In genomic region chr3:139935866-139936817, GRCh38 we compare ENCODE assay signal across 8 cellular contexts. TPM values are rescaled to one million over a fixed set of nuclear protein-coding genes. Genes with fewer than 3 reads are reported as not detected.
DNase-seq lines count a peak whose midpoint lies in the region; ATAC-seq, FAIRE-seq and TF ChIP-seq lines count a peak whose summit lies in the region.

No MANE protein-coding gene starts in this region.

- 5% methylated on average over 42 of the region's 42 CpGs for WGBS in HUES64

- H4K20me1 ChIP-seq in endothelial cell of umbilical vein (replicated peaks; ENCODE audit: control insufficient read depth, extremely low read depth, insufficient read depth, low read length) = no peaks in the 10 kb centered on the region

- peak overlapping the region; percentile 76 to 92 (median 89) for H3K4me3 Mint-ChIP-seq in nephron
- H3K4me3 Mint-ChIP-seq in CD8-positive, alpha-beta memory T cell = peak overlapping the region in 2 of 7 donors; percentile 39 to 74

- H3K9ac ChIP-seq in HUES64 (ENCODE audit: low read depth, low read length) = no peak overlapping the region
- no peak overlapping the region for H3K9ac ChIP-seq in endothelial cell of umbilical vein (replicated peaks; ENCODE audit: extremely low read depth, insufficient read depth, low read length)

- H3K4me1 Mint-ChIP-seq in nephron = peaks cover 34% of the 10 kb centered on the region
- H3K4me1 Mint-ChIP-seq in CD8-positive, alpha-beta memory T cell = peaks cover 0 to 9% (median 0%) of the 10 kb centered on the region in 3 donors

- H3K36me3 Mint-ChIP-seq in nephron (ENCODE audit: low read depth) = no peaks in the 10 kb centered on the region
- H3K36me3 Mint-ChIP-seq in CD8-positive, alpha-beta memory T cell = peaks cover 0 to 3% (median 0%) of the 10 kb centered on the region in 3 donors

- H3K9me1 ChIP-seq in endothelial cell of umbilical vein (replicated peaks; ENCODE audit: control insufficient read depth, extremely low read depth, insufficient read depth, low read length) = no peaks in the 10 kb centered on the region

- H3K27ac ChIP-seq in HUES64 (ENCODE audit: low read depth, low read length) (no peak overlapping the region), endothelial cell of umbilical vein (ENCODE audit: insufficient read depth, low read depth, low read length) (no peak overlapping the region)
- no peak overlapping the region for H3K27ac ChIP-seq in CD8-positive, alpha-beta memory T cell (ENCODE audit: low read depth, low read length)

- dilution Hi-C loops in endothelial cell of umbilical vein (cut with MboI; ENCODE audit: extremely low pct_ligation_motif_present, low sequenced_read_pairs) = no loop called here

- H3K79me2 ChIP-seq in endothelial cell of umbilical vein (ENCODE audit: control insufficient read depth, insufficient read depth, low read length) = no peaks in the 10 kb centered on the region

- H2AFZ ChIP-seq in endothelial cell of umbilical vein (ENCODE audit: low read depth, low read length) = no peak overlapping the region

- H3K27ac Mint-ChIP-seq in nephron = no peak overlapping the region
- H3K27ac Mint-ChIP-seq in CD8-positive, alpha-beta memory T cell = no peak overlapping the region

- intact Hi-C loops in endothelial cell of umbilical vein (cut with micrococcal nuclease) = loop anchor here (2.0 kb wide), 1 partner anchor 801 kb away; no protein-coding TSS in a partner anchor

- H3K27me3 Mint-ChIP-seq in nephron (ENCODE audit: low read depth) = peaks cover 45% of the 10 kb centered on the region
- H3K27me3 Mint-ChIP-seq in CD8-positive, alpha-beta memory T cell = peaks cover 27 to 53% of the 10 kb centered on the region in 2 donors

- DNase-seq in BE2C (peak; percentile 58), endothelial cell of umbilical vein (ENCODE audit: low read depth, low spot score) (no peak), NCI-H128 (lab: John Stamatoyannopoulos, UW; ENCODE audit: unreplicated experiment) (no peak)
- DNase-seq in CD8-positive, alpha-beta memory T cell = no peak
- no peak for DNase-seq in activated CD4-positive, alpha-beta T cell treated with anti-CD3 and anti-CD28 coated beads, Interleukin-2, amount 50 U/mL, for 4 hours

- no peak for TF ChIP-seq POLR2A in endothelial cell of umbilical vein (IDR thresholded peaks at IDR 0.05; ENCODE audit: low read depth, low read length)

- no peak for ATAC-seq in HG03520 (IDR thresholded peaks at IDR 0.05; ENCODE audit: unreplicated experiment)

- no peak for FAIRE-seq in endothelial cell of umbilical vein (lab: Jason Lieb, UNC)

- H3K9me3 ChIP-seq in BE2C (no peaks in the 10 kb centered on the region), HUES64 (ENCODE audit: insufficient read depth, low read depth, low read length) (no peaks in the 10 kb centered on the region), endothelial cell of umbilical vein (replicated peaks; ENCODE audit: control insufficient read depth, insufficient read depth, low read length) (no peaks in the 10 kb centered on the region)
- no peaks in the 10 kb centered on the region for H3K9me3 ChIP-seq in CD8-positive, alpha-beta memory T cell (ENCODE audit: low read length)

- H3K4me1 ChIP-seq in BE2C (no peaks in the 10 kb centered on the region), HUES64 (ENCODE audit: insufficient read depth, low read length) (no peaks in the 10 kb centered on the region), endothelial cell of umbilical vein (ENCODE audit: control insufficient read depth, extremely low read depth, insufficient read depth, low read length) (no peaks in the 10 kb centered on the region)
- H3K4me1 ChIP-seq in CD8-positive, alpha-beta memory T cell (ENCODE audit: insufficient read depth, low read length) = no peaks in the 10 kb centered on the region

- TF ChIP-seq CTCF in BE2C (IDR thresholded peaks at IDR 0.05; ENCODE audit: low read depth, low read length) (no peak), endothelial cell of umbilical vein (IDR thresholded peaks at IDR 0.05; ENCODE audit: extremely low read depth in 1 of 2, insufficient read depth in 1 of 2, low read depth in 1 of 2, low read length in 2 of 2) (no peak), nephron (IDR thresholded peaks at IDR 0.05; ENCODE audit: unreplicated experiment in 3 of 3) (no peak)

- no peaks in the 10 kb centered on the region for H3K9me3 Mint-ChIP-seq in nephron
- peaks cover 0 to 3% (median 3%) of the 10 kb centered on the region in 5 donors for H3K9me3 Mint-ChIP-seq in CD8-positive, alpha-beta memory T cell

- CTCF ChIA-PET in endothelial cell of umbilical vein (lab: Charles Lee) = interaction anchor here (0.6 to 1.8 kb wide), 3 partner anchors 9 to 929 kb away, joined by 3 to 7 read pairs (median 4); no protein-coding TSS in a partner anchor
- CTCF ChIA-PET in CD8-positive, alpha-beta memory T cell (lab: Charles Lee) = no interaction called here

- H3K27me3 ChIP-seq in BE2C = peaks cover 15% of the 10 kb centered on the region
- H3K27me3 ChIP-seq in HUES64 (ENCODE audit: insufficient read depth, low read length) = peaks cover 39% of the 10 kb centered on the region
- peaks cover 17 to 28% of the 10 kb centered on the region in 2 experiments for H3K27me3 ChIP-seq in endothelial cell of umbilical vein (ENCODE audit: control insufficient read depth in 2 of 2, insufficient read depth in 2 of 2, low read length in 2 of 2)
- peaks cover 7% of the 10 kb centered on the region for H3K27me3 ChIP-seq in CD8-positive, alpha-beta memory T cell (ENCODE audit: insufficient read depth, low read length, poor library complexity, severe bottlenecking)

- POLR2A ChIA-PET in endothelial cell of umbilical vein (lab: Charles Lee) = no interaction called here
- POLR2A ChIA-PET in CD8-positive, alpha-beta memory T cell (lab: Charles Lee) = no interaction called here

- H3K4me3 ChIP-seq in BE2C (ENCODE audit: low read depth, low read length) (peak overlapping the region; percentile 87), HUES64 (ENCODE audit: low read length) (peak overlapping the region; percentile 64), endothelial cell of umbilical vein (replicated peaks in 1 of 3; ENCODE audit: insufficient read depth in 1 of 3, low read depth in 1 of 3, low read length in 3 of 3) (no peak overlapping the region)
- no peak overlapping the region for H3K4me3 ChIP-seq in CD8-positive, alpha-beta memory T cell (ENCODE audit: low read length)

- H3K4me2 ChIP-seq in endothelial cell of umbilical vein (ENCODE audit: insufficient read depth, low read length) = no peak overlapping the region

- H3K36me3 ChIP-seq in BE2C = no peaks in the 10 kb centered on the region
- H3K36me3 ChIP-seq in HUES64 (ENCODE audit: insufficient read depth, low read length) = no peaks in the 10 kb centered on the region
- no peaks in the 10 kb centered on the region for H3K36me3 ChIP-seq in endothelial cell of umbilical vein (ENCODE audit: control insufficient read depth in 2 of 2, extremely low read depth in 1 of 2, insufficient read depth in 2 of 2, low read length in 2 of 2)
- no peaks in the 10 kb centered on the region for H3K36me3 ChIP-seq in CD8-positive, alpha-beta memory T cell (ENCODE audit: insufficient read depth, low read length)

- no TSS peak for BruUV-seq in endothelial cell of umbilical vein (replicated peaks; lab: Mats Ljungman, UMichigan)

TF ChIP-seq in endothelial cell of umbilical vein, 7 proteins besides CTCF, POLR2A, EP300 and RAD21:
- TF ChIP-seq GATA2 (IDR thresholded peaks at IDR 0.05; ENCODE audit: insufficient read depth, insufficient read length, low read depth, low read length) = no peak
- TF ChIP-seq POLR2AphosphoS5 (IDR thresholded peaks at IDR 0.05; ENCODE audit: insufficient read depth, low read depth, low read length) = no peak
- no peak for TF ChIP-seq MAX (IDR thresholded peaks at IDR 0.05; ENCODE audit: insufficient read depth, insufficient read length)
- no peak for TF ChIP-seq JUN (IDR thresholded peaks at IDR 0.05; ENCODE audit: borderline replicate concordance, insufficient read depth, insufficient read length, low read depth)
- TF ChIP-seq EZH2 (IDR thresholded peaks at IDR 0.05; ENCODE audit: borderline replicate concordance, low read depth, low read length, severe bottlenecking) = peak; percentile 73
- no peak for TF ChIP-seq FOS (IDR thresholded peaks at IDR 0.05; ENCODE audit: borderline replicate concordance, insufficient read depth, low read length)
- TF ChIP-seq MYC (IDR thresholded peaks at IDR 0.05; ENCODE audit: low read depth, low read length) = no peak

RNA-seq across cellular contexts. Expression of gene CLSTN2, which starts 1.2 kb away (rescaled TPM):
- 14.9 TPM for polyA plus RNA-seq in BE2C (2012; ENCODE audit: insufficient read depth, insufficient read length, low read depth)
- 0.90 TPM for polyA plus RNA-seq in HUES64 (2013, experiment 1 of 2)
- polyA plus RNA-seq in HUES64 (2013, experiment 2 of 2) = 0.63 TPM
- total RNA-seq in endothelial cell of umbilical vein = 0.38 TPM in 1 of 2 replicates, not detected in the other
- 0.18 and 0.26 TPM in 2 replicates for polyA plus RNA-seq in endothelial cell of umbilical vein
- polyA plus RNA-seq in endothelial cell of umbilical vein (2011; cell fraction: cytosol; rRNA removed) = 0.07 and 0.18 TPM in 2 replicates
- 0.09 and 0.10 TPM in 2 replicates for polyA plus RNA-seq in endothelial cell of umbilical vein (2011; cell fraction: nucleus; rRNA removed)
- not detected in 2 replicates for polyA plus RNA-seq in endothelial cell of umbilical vein (2012)
- polyA minus RNA-seq in endothelial cell of umbilical vein = 0.39 and 0.47 TPM in 2 replicates
- not detected for polyA minus RNA-seq in endothelial cell of umbilical vein (2011; cell fraction: cytosol; rRNA and poly(A)+ RNA removed)
- polyA minus RNA-seq in endothelial cell of umbilical vein (2011; cell fraction: nucleus; rRNA and poly(A)+ RNA removed) = 0.14 and 0.19 TPM in 2 replicates
- total RNA-seq in CD8-positive, alpha-beta memory T cell = not detected
- not detected for polyA plus RNA-seq in CD8-positive, alpha-beta memory T cell

Comparison
In these comparisons a context has a peak if more than half of its experiments do, and no peak if none do; other contexts are left out.
1. H3K4me3 ChIP-seq: peak in BE2C (single experiment) and HUES64 (single experiment); none in endothelial cell of umbilical vein (0 of 3) and CD8-positive, alpha-beta memory T cell (single experiment).